31 cellular contexts compared by ENCODE assay signal in the genomic region with DNA sequence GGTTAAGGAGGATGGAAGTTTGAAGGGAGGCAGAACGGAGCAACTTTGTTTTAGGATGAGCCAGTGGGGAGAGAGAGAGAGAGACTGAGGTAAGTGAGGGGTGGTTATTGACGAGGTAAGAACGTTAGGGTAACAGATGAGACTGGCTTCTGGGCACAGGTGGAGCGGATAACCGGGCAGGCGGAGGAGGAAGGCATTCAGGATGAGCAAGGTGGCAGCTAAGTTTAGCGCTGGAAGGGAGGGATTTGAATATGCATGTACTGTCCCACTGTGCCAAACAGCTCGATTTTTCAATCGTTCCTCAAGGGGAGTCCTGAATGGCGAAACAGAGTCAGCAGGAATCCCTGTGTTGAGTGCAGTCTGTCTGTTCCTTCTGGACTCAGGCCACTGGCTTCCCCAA. TPM values are rescaled to one million over a fixed set of nuclear protein-coding genes. Genes with fewer than 3 reads are reported as not detected.
"Had no signal": no experiment of that assay in that cellular context is flagged by ENCODE, and none has a peak within 500 bp of the region (broad histone marks: within the 10 kb centered on the region; RNA-seq: fewer than 3 reads in every experiment).

No MANE protein-coding gene starts in this region.

- H3K4me1 ChIP-seq: heart right ventricle, pancreas, prostate gland, sigmoid colon had no signal

- H3K4me3 Mint-ChIP-seq: activated CD4-positive, alpha-beta memory T cell treated with anti-CD3 and anti-CD28 coated beads, Interleukin-2, amount 10 ng/mL, durations not matched to agents 7 days and 5 days; activated CD4-positive, alpha-beta T cell treated with anti-CD3 and anti-CD28 coated beads, Interleukin-2, amount 10 ng/mL, durations not matched to agents 7 days and 5 days; activated naive CD4-positive, alpha-beta T cell treated with anti-CD3 and anti-CD28 coated beads, Interleukin-2, amount 10 ng/mL, durations not matched to agents 7 days and 5 days; activated naive CD8-positive, alpha-beta T cell treated with anti-CD3 and anti-CD28 coated beads, Interleukin-2, amount 10 ng/mL, durations not matched to agents 7 days and 5 days; activated T-cell treated with anti-CD3 and anti-CD28 coated beads, Interleukin-2, amount 50 U/mL, for 24 hours; mesothelial cell of epicardium; naive B cell; stimulated activated effector memory CD8-positive, alpha-beta T cell treated with anti-CD3 and anti-CD28 coated beads, Interleukin-12 subunit alpha, Interleukin-12 subunit beta, amount 100 ng/mL, for 72 hours; stimulated activated naive CD8-positive, alpha-beta T cell treated with anti-CD3 and anti-CD28 coated beads, Interleukin-15, Interleukin-2, amounts not matched to agents 100 ng/mL and 50 ng/mL, for 24 hours had no signal

- H3K27ac Mint-ChIP-seq: activated CD4-positive, alpha-beta memory T cell treated with anti-CD3 and anti-CD28 coated beads, Interleukin-2, amount 10 ng/mL, durations not matched to agents 7 days and 5 days; activated CD4-positive, alpha-beta T cell treated with anti-CD3 and anti-CD28 coated beads, Interleukin-2, amount 10 ng/mL, durations not matched to agents 7 days and 5 days; activated naive CD4-positive, alpha-beta T cell treated with anti-CD3 and anti-CD28 coated beads, Interleukin-2, amount 10 ng/mL, durations not matched to agents 7 days and 5 days; activated naive CD8-positive, alpha-beta T cell treated with anti-CD3 and anti-CD28 coated beads, Interleukin-2, amount 10 ng/mL, durations not matched to agents 7 days and 5 days; activated T-cell treated with anti-CD3 and anti-CD28 coated beads, Interleukin-2, amount 50 U/mL, for 24 hours; mesothelial cell of epicardium; naive B cell; stimulated activated effector memory CD8-positive, alpha-beta T cell treated with anti-CD3 and anti-CD28 coated beads, Interleukin-12 subunit alpha, Interleukin-12 subunit beta, amount 100 ng/mL, for 72 hours; stimulated activated naive CD8-positive, alpha-beta T cell treated with anti-CD3 and anti-CD28 coated beads, Interleukin-15, Interleukin-2, amounts not matched to agents 100 ng/mL and 50 ng/mL, for 24 hours had no signal

- DNase-seq: activated CD4-positive, alpha-beta memory T cell treated with anti-CD3 and anti-CD28 coated beads, Interleukin-2, amount 10 ng/mL, durations not matched to agents 7 days and 5 days; activated CD4-positive, alpha-beta T cell treated with anti-CD3 and anti-CD28 coated beads for 1 hour; activated CD4-positive, alpha-beta T cell treated with anti-CD3 and anti-CD28 coated beads, Interleukin-2, amount 10 ng/mL, durations not matched to agents 7 days and 5 days; activated CD8-positive, alpha-beta memory T cell treated with anti-CD3 and anti-CD28 coated beads, Interleukin-2, amount 50 U/mL, for 48 hours; activated gamma-delta T cell; activated naive CD4-positive, alpha-beta T cell treated with anti-CD3 and anti-CD28 coated beads, Interleukin-2, amount 10 ng/mL, durations not matched to agents 7 days and 5 days; activated naive CD8-positive, alpha-beta T cell treated with anti-CD3 and anti-CD28 coated beads, Interleukin-2, amount 10 ng/mL, durations not matched to agents 7 days and 5 days; activated T-cell treated with anti-CD3 and anti-CD28 coated beads, Interleukin-2, amount 50 U/mL, for 24 hours; brain microvascular endothelial cell; cortex of kidney; foreskin fibroblast; heart right ventricle; naive B cell; pancreas; sigmoid colon; small intestine; stimulated activated CD4-positive, alpha-beta T cell treated with anti-CD3 and anti-CD28 coated beads, Interleukin-4, amount 100 ng/mL, for 24 hours; trophoblast cell had no signal

- H3K9me3 Mint-ChIP-seq: activated CD4-positive, alpha-beta memory T cell treated with anti-CD3 and anti-CD28 coated beads, Interleukin-2, amount 10 ng/mL, durations not matched to agents 7 days and 5 days; activated CD4-positive, alpha-beta T cell treated with anti-CD3 and anti-CD28 coated beads, Interleukin-2, amount 10 ng/mL, durations not matched to agents 7 days and 5 days; activated naive CD4-positive, alpha-beta T cell treated with anti-CD3 and anti-CD28 coated beads, Interleukin-2, amount 10 ng/mL, durations not matched to agents 7 days and 5 days; activated naive CD8-positive, alpha-beta T cell treated with anti-CD3 and anti-CD28 coated beads, Interleukin-2, amount 10 ng/mL, durations not matched to agents 7 days and 5 days; activated T-cell treated with anti-CD3 and anti-CD28 coated beads, Interleukin-2, amount 50 U/mL, for 24 hours; stimulated activated effector memory CD8-positive, alpha-beta T cell treated with anti-CD3 and anti-CD28 coated beads, Interleukin-12 subunit alpha, Interleukin-12 subunit beta, amount 100 ng/mL, for 72 hours; stimulated activated naive CD8-positive, alpha-beta T cell treated with anti-CD3 and anti-CD28 coated beads, Interleukin-15, Interleukin-2, amounts not matched to agents 100 ng/mL and 50 ng/mL, for 24 hours had no signal

- H3K36me3 ChIP-seq: brain microvascular endothelial cell, heart right ventricle, pancreas, prostate gland, sigmoid colon, thoracic aorta had no signal

- H3K36me3 Mint-ChIP-seq: activated naive CD4-positive, alpha-beta T cell treated with anti-CD3 and anti-CD28 coated beads, Interleukin-2, amount 10 ng/mL, durations not matched to agents 7 days and 5 days; activated naive CD8-positive, alpha-beta T cell treated with anti-CD3 and anti-CD28 coated beads, Interleukin-2, amount 10 ng/mL, durations not matched to agents 7 days and 5 days; mesothelial cell of epicardium; stimulated activated effector memory CD8-positive, alpha-beta T cell treated with anti-CD3 and anti-CD28 coated beads, Interleukin-12 subunit alpha, Interleukin-12 subunit beta, amount 100 ng/mL, for 72 hours had no signal

- H3K4me1 Mint-ChIP-seq: activated CD4-positive, alpha-beta memory T cell treated with anti-CD3 and anti-CD28 coated beads, Interleukin-2, amount 10 ng/mL, durations not matched to agents 7 days and 5 days; activated CD4-positive, alpha-beta T cell treated with anti-CD3 and anti-CD28 coated beads, Interleukin-2, amount 10 ng/mL, durations not matched to agents 7 days and 5 days; activated naive CD4-positive, alpha-beta T cell treated with anti-CD3 and anti-CD28 coated beads, Interleukin-2, amount 10 ng/mL, durations not matched to agents 7 days and 5 days; activated naive CD8-positive, alpha-beta T cell treated with anti-CD3 and anti-CD28 coated beads, Interleukin-2, amount 10 ng/mL, durations not matched to agents 7 days and 5 days; mesothelial cell of epicardium; naive B cell; stimulated activated effector memory CD8-positive, alpha-beta T cell treated with anti-CD3 and anti-CD28 coated beads, Interleukin-12 subunit alpha, Interleukin-12 subunit beta, amount 100 ng/mL, for 72 hours had no signal

- H3K27me3 ChIP-seq: brain microvascular endothelial cell, pancreas, sigmoid colon had no signal

- H3K9me3 ChIP-seq: heart right ventricle, pancreas, prostate gland, thoracic aorta had no signal

- H3K27ac ChIP-seq: brain microvascular endothelial cell, heart right ventricle, pancreas, prostate gland, sigmoid colon, thoracic aorta had no signal

- H3K4me3 ChIP-seq: heart right ventricle, pancreas, prostate gland, sigmoid colon, thoracic aorta had no signal

RNA-seq across cellular contexts. Expression of gene CACNG3, which starts 35.8 kb away (rescaled TPM):
- total RNA-seq: activated CD4-positive, alpha-beta memory T cell treated with anti-CD3 and anti-CD28 coated beads, Interleukin-2, amount 10 ng/mL, durations not matched to agents 7 days and 5 days; activated CD4-positive, alpha-beta T cell treated with anti-CD3 and anti-CD28 coated beads, Interleukin-2, amount 10 ng/mL, durations not matched to agents 7 days and 5 days; activated naive CD8-positive, alpha-beta T cell treated with anti-CD3 and anti-CD28 coated beads, Interleukin-2, amount 10 ng/mL, durations not matched to agents 7 days and 5 days; astrocyte; cardiac septum; chondrocyte; esophagus mucosa; heart right ventricle; kidney epithelial cell; lower leg skin; mesothelial cell of epicardium; pancreas; prostate gland; sigmoid colon; subcutaneous adipose tissue; thoracic aorta had no signal
- polyA plus RNA-seq: heart right ventricle, neural cell, pancreas, sigmoid colon, small intestine had no signal
